1 cellular context compared by ENCODE assay signal in genomic region chr3:6571448-6571847, GRCh38.
TF ChIP-seq lines count a peak whose summit lies in the region.

No MANE protein-coding gene starts in this region.

TF ChIP-seq in HepG2, 621 proteins besides CTCF, POLR2A, EP300 and RAD21 (continued from another document):
- TF ChIP-seq HOMEZ (CRISPR knock-in tag; IDR thresholded peaks at IDR 0.05; ENCODE audit: low read depth) (peak; percentile 57; the same call in 1 of the 2 replicates), ELF1 (CRISPR knock-in tag; IDR thresholded peaks at IDR 0.05) (peak; percentile 54), ZNF350 (CRISPR knock-in tag; IDR thresholded peaks at IDR 0.05; ENCODE audit: borderline replicate concordance, low read depth) (no peak), FOXP1 (IDR thresholded peaks at IDR 0.05) (no peak), FOXP1 (CRISPR knock-in tag; IDR thresholded peaks at IDR 0.05) (peak; percentile 52; the same call in 1 of the 2 replicates), AHDC1 (CRISPR knock-in tag; IDR thresholded peaks at IDR 0.05; ENCODE audit: borderline replicate concordance) (peak; percentile 16; the same call in 1 of the 2 replicates), FOXA1 (IDR thresholded peaks at IDR 0.05) (no peak; the same call in 1 of the 2 replicates), FOXA1 (CRISPR knock-in tag; IDR thresholded peaks at IDR 0.05) (peak; percentile 61), RARA (CRISPR knock-in tag; IDR thresholded peaks at IDR 0.05) (no peak), ZNF280D (CRISPR knock-in tag; IDR thresholded peaks at IDR 0.05) (no peak), RXRB (CRISPR knock-in tag; IDR thresholded peaks at IDR 0.05; ENCODE audit: borderline replicate concordance) (0 out of 2 replicates have a peak, but pooled peaks have one; percentile 12), ZNF281 (CRISPR knock-in tag; IDR thresholded peaks at IDR 0.05; ENCODE audit: borderline replicate concordance) (peak; percentile 55; the same call in 1 of the 2 replicates), FOXA3 (CRISPR knock-in tag; IDR thresholded peaks at IDR 0.05) (peak; percentile 63), GABPB1 (CRISPR knock-in tag; IDR thresholded peaks at IDR 0.05) (peak; percentile 23; the same call in 1 of the 2 replicates), PBX3 (CRISPR knock-in tag; IDR thresholded peaks at IDR 0.05; ENCODE audit: borderline replicate concordance) (no peak)
